ENCODE assay signal across 13 cellular contexts in the genomic region with DNA sequence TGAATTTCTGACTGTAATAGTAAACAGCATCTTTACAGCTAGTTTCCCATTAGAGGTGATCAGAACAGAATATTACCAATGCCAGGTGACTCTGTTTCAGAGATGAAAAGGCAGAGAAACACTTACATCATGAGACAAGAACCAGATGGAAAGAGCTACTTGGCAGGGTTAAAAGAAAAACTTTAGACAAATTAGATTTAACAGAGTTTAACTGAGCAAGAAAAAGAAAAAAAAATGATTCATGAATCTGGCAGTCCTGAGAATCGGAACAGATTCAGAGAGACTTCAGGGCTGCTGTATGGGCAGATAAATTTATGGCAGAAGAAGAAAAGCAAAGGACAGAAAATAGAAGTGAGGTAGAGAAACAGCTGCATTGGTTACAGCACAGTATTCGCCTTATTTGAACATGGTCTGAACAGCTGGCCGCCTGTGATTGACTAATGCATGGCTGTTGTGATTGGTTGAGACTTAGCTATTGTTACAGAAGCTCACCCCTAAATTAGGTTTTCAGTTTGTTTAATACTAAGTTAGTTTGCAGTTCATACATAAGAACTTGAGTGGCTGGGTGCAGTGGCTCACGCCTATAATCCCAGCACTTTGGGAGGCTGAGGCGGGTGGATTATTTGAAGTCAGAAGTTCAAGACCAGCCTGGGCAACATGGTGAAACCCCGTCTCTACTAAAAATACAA. TPM values are rescaled to one million over a fixed set of nuclear protein-coding genes. Genes with fewer than 3 reads are reported as not detected.
DNase-seq lines count a peak whose midpoint lies in the region; ATAC-seq and TF ChIP-seq lines count a peak whose summit lies in the region.
"Had no signal": no experiment of that assay in that cellular context is flagged by ENCODE, and none has a peak within 500 bp of the region (broad histone marks: within the 10 kb centered on the region; RNA-seq: fewer than 3 reads in every experiment).

No MANE protein-coding gene starts in this region.

- 87% methylated on average over 6 of the region's 6 CpGs for WGBS in right cardiac atrium

- H3K27ac ChIP-seq in right atrium auricular region (no peak overlapping the region), right cardiac atrium (ENCODE audit: low read length) (no peak overlapping the region), rectal smooth muscle tissue (ENCODE audit: low read depth, low read length) (peak overlapping the region; percentile 80)
- H3K27ac ChIP-seq: RWPE1 had no signal

- H3K4me1 ChIP-seq in right atrium auricular region (no peaks in the 10 kb centered on the region), right cardiac atrium (ENCODE audit: control insufficient read depth, insufficient read depth, low read length) (no peaks in the 10 kb centered on the region), rectal smooth muscle tissue (ENCODE audit: control insufficient read depth, insufficient read depth, low read length) (peaks cover 9% of the 10 kb centered on the region)
- H3K4me1 ChIP-seq: Caco-2 had no signal

- no peak overlapping the region for H3K4me3 ChIP-seq in right atrium auricular region
- H3K4me3 ChIP-seq in right cardiac atrium (ENCODE audit: low read length), result no peak overlapping the region
- H3K4me3 ChIP-seq in fibroblast of mammary gland (ENCODE audit: control insufficient read depth, low read depth, low read length), result no peak overlapping the region
- no peak overlapping the region for H3K4me3 ChIP-seq in rectal smooth muscle tissue (ENCODE audit: low read length)

- DNase-seq in right atrium auricular region (ENCODE audit: low spot score), result peak; percentile 30
- no peak for DNase-seq in right cardiac atrium
- peak; percentile 43 for DNase-seq in fibroblast of mammary gland (ENCODE audit: low read depth)
- DNase-seq in NCI-H1417 treated with DMSO at 0.1 percent for 48 hours (lab: John Stamatoyannopoulos, UW), result no peak
- DNase-seq in NK-92 (lab: John Stamatoyannopoulos, UW; ENCODE audit: unreplicated experiment), result no peak
- DNase-seq in kidney tubule cell (ENCODE audit: low spot score), result no peak
- DNase-seq: H7, Karpas-422, NCI-H2029, NCI-H524 treated with DMSO at 0.1 percent for 48 hours had no signal

- no peak for ATAC-seq in right cardiac atrium

- H3K27me3 ChIP-seq in right atrium auricular region, result no peaks in the 10 kb centered on the region
- H3K27me3 ChIP-seq in right cardiac atrium (ENCODE audit: control insufficient read depth, insufficient read depth), result no peaks in the 10 kb centered on the region
- no peaks in the 10 kb centered on the region for H3K27me3 ChIP-seq in rectal smooth muscle tissue (ENCODE audit: control insufficient read depth, insufficient read depth, low read length)

- no peak overlapping the region for H3K9ac ChIP-seq in rectal smooth muscle tissue (ENCODE audit: low read length)

- no peaks in the 10 kb centered on the region for H3K36me3 ChIP-seq in right atrium auricular region
- H3K36me3 ChIP-seq in rectal smooth muscle tissue (ENCODE audit: control insufficient read depth, insufficient read depth, low read length), result no peaks in the 10 kb centered on the region

- TF ChIP-seq CTCF in right atrium auricular region (IDR thresholded peaks at IDR 0.05) (no peak), fibroblast of mammary gland (conservative IDR thresholded peaks at IDR 0.05; ENCODE audit: control insufficient read depth, insufficient read depth, low read depth, low read length) (no peak)

- peaks cover 0 to 11% of the 10 kb centered on the region in 2 donors for H3K9me3 ChIP-seq in right atrium auricular region
- no peaks in the 10 kb centered on the region for H3K9me3 ChIP-seq in right cardiac atrium (ENCODE audit: control insufficient read depth, low read length)

- intact Hi-C loops in right cardiac atrium (cut with DNase I), result no loop called here

RNA-seq across cellular contexts. Expression of a gene that starts 43.0 kb away (rescaled TPM):
- total RNA-seq in right atrium auricular region (100 to 1,000 TPM; 471 to 664 TPM), right cardiac atrium (100 to 1,000 TPM; 141 to 365 (median 217) TPM)
- polyA plus RNA-seq in right cardiac atrium, result 315 TPM

RNA-seq across cellular contexts. Expression of a gene that starts 53.2 kb away (rescaled TPM):
- 10 to 100 TPM; 35.0 to 44.8 TPM for total RNA-seq in right atrium auricular region
- 10 to 100 TPM; 77.2 to 84.5 (median 81.3) TPM for total RNA-seq in right cardiac atrium
- polyA plus RNA-seq in right cardiac atrium, result 27.5 TPM

Comparison
In these comparisons a context has a peak if more than half of its experiments do, and no peak if none do; other contexts are left out.
1. DNase-seq: peak in right atrium auricular region (single experiment) and fibroblast of mammary gland (single experiment); none in right cardiac atrium (0 of 3), NCI-H1417 treated with DMSO at 0.1 percent for 48 hours (single experiment), NK-92 (single experiment) and kidney tubule cell (single experiment).